ENCODE assay signal across 8 cellular contexts in genomic region chr11:56841210-56841810, GRCh38.
DNase-seq lines count a peak whose midpoint lies in the region; ATAC-seq, FAIRE-seq and TF ChIP-seq lines count a peak whose summit lies in the region.

No MANE protein-coding gene starts in this region.

- H3K4me1 Mint-ChIP-seq in stimulated activated memory B cell treated with anti-CD40 and anti-IgM and Interleukin-4, amounts not matched to agents 10 μg/mL and 1 μg/mL and 100 μg/mL, for 72 hours = no peaks in the 10 kb centered on the region

- H3K27ac ChIP-seq in coronary artery = no peak overlapping the region
- no peak overlapping the region for H3K27ac ChIP-seq in HepG2 (ENCODE audit: extremely low read length, insufficient read depth, low read length)
- no peak overlapping the region for H3K27ac ChIP-seq in upper lobe of left lung

- no peaks in the 10 kb centered on the region for H4K20me1 ChIP-seq in HepG2 (ENCODE audit: insufficient read depth, low read length)

- no peak overlapping the region for H3K27ac Mint-ChIP-seq in stimulated activated memory B cell treated with anti-CD40 and anti-IgM and Interleukin-4, amounts not matched to agents 10 μg/mL and 1 μg/mL and 100 μg/mL, for 72 hours

- no peaks in the 10 kb centered on the region for H3K36me3 Mint-ChIP-seq in stimulated activated memory B cell treated with anti-CD40 and anti-IgM and Interleukin-4, amounts not matched to agents 10 μg/mL and 1 μg/mL and 100 μg/mL, for 72 hours

- H3K79me2 ChIP-seq in HepG2 (ENCODE audit: insufficient read depth, low read length) = no peaks in the 10 kb centered on the region

- FAIRE-seq in GM18507 (lab: Jason Lieb, UNC) = peak; percentile 83
- no peak for FAIRE-seq in RCC 7860 (lab: Jason Lieb, UNC)
- FAIRE-seq in HepG2 (lab: Jason Lieb, UNC) = peak; percentile 79

- H3K27me3 Mint-ChIP-seq in stimulated activated memory B cell treated with anti-CD40 and anti-IgM and Interleukin-4, amounts not matched to agents 10 μg/mL and 1 μg/mL and 100 μg/mL, for 72 hours = no peaks in the 10 kb centered on the region

- CTCF ChIA-PET in HepG2 (lab: Yijun Ruan, JAX; ENCODE audit: low intra/inter-chr PET ratio, low total read pairs) = interaction anchor here (0.7 to 2.8 kb wide), 2 partner anchors 408 to 410 kb away, joined by 3 to 42 read pairs; no protein-coding TSS in a partner anchor

- no peak overlapping the region for H3K4me3 ChIP-seq in coronary artery
- no peak overlapping the region for H3K4me3 ChIP-seq in HepG2 (replicated peaks in 1 of 3; ENCODE audit: insufficient read depth in 1 of 3, low read depth in 2 of 3, low read length in 3 of 3)
- no peak overlapping the region for H3K4me3 ChIP-seq in upper lobe of left lung

- BruUV-seq in HepG2 (replicated peaks; lab: Mats Ljungman, UMichigan) = no TSS peak

- H2AFZ ChIP-seq in HepG2 (ENCODE audit: low read length) = no peak overlapping the region

- no peak overlapping the region for H3K9ac ChIP-seq in HepG2 (ENCODE audit: insufficient read depth, low read depth, low read length)

- no peak for TF ChIP-seq EP300 in Ishikawa (IDR thresholded peaks at IDR 0.05; ENCODE audit: borderline replicate concordance)
- no peak for TF ChIP-seq EP300 in HepG2 (IDR thresholded peaks at IDR 0.05; ENCODE audit: low read depth in 2 of 2, low read length in 2 of 2)
- no peak for TF ChIP-seq EP300 in HepG2 (CRISPR knock-in tag; IDR thresholded peaks at IDR 0.05; ENCODE audit: borderline replicate concordance)
- TF ChIP-seq EP300 in upper lobe of left lung (IDR thresholded peaks at IDR 0.05) = no peak

- H3K9me3 ChIP-seq in HepG2 (ENCODE audit: low read length) = no peaks in the 10 kb centered on the region
- H3K9me3 ChIP-seq in upper lobe of left lung = no peaks in the 10 kb centered on the region

- H3K27me3 ChIP-seq in HepG2 (ENCODE audit: control insufficient read depth in 1 of 2, insufficient read depth in 2 of 2, low read length in 2 of 2) = peaks cover 0 to 7% of the 10 kb centered on the region in 2 experiments; a peak in 1 of 5 replicates
- no peaks in the 10 kb centered on the region for H3K27me3 ChIP-seq in upper lobe of left lung

- no peak overlapping the region for H3K4me2 ChIP-seq in HepG2 (ENCODE audit: low read depth, low read length)

- TF ChIP-seq RAD21 in Ishikawa (IDR thresholded peaks at IDR 0.05; ENCODE audit: low read depth) (peak; percentile 76), HepG2 (CRISPR knock-in tag; IDR thresholded peaks at IDR 0.05) (peak; percentile 48; the same call in 1 of the 2 replicates)

- 4% methylated on average over 8 of the region's 8 CpGs for WGBS in HepG2 (ENCODE audit: low lambda C conversion rate)
- 18 to 21% methylated on average over 8 of the region's 8 CpGs for WGBS in upper lobe of left lung, 2 donors

- in situ Hi-C loops in HepG2 (cut with HindIII; ENCODE audit: extremely low pct_ligation_motif_present, low pct_unique_long_range_greater_than_20kb) = loop anchor here (5.0 to 10.0 kb wide), 3 partner anchors 283 to 513 kb away; no protein-coding TSS in a partner anchor

- no peaks in the 10 kb centered on the region for H3K9me3 Mint-ChIP-seq in stimulated activated memory B cell treated with anti-CD40 and anti-IgM and Interleukin-4, amounts not matched to agents 10 μg/mL and 1 μg/mL and 100 μg/mL, for 72 hours

- TF ChIP-seq CTCF in coronary artery (IDR thresholded peaks at IDR 0.05) (peak; percentile 36), HepG2 (CRISPR knock-in tag; IDR thresholded peaks at IDR 0.05) (peak; percentile 81), upper lobe of left lung (IDR thresholded peaks at IDR 0.05) (peak; percentile 46 to 81 (median 61))

- ATAC-seq in HepG2 (peak; percentile 63), upper lobe of left lung (ENCODE audit: low FRiP score in 2 of 2) (peak in 1 of 2 donors; percentile 78)
- no peak for ATAC-seq in stimulated activated memory B cell treated with anti-CD40 and anti-IgM and Interleukin-4, amounts not matched to agents 10 μg/mL and 1 μg/mL and 100 μg/mL, for 72 hours

- H3K4me1 ChIP-seq in HepG2 (ENCODE audit: insufficient read depth, low read length) (no peaks in the 10 kb centered on the region), upper lobe of left lung (peaks cover 0 to 15% (median 7%) of the 10 kb centered on the region in 4 donors)

- DNase-seq in CD1c-positive myeloid dendritic cell (ENCODE audit: extremely low spot score) (peak; percentile 33), GM18507 (ENCODE audit: extremely low spot score, insufficient read length, low read depth) (peak; percentile 2), RCC 7860 (ENCODE audit: low spot score) (peak; percentile 40), coronary artery (ENCODE audit: low spot score) (no peak), HepG2 (ENCODE audit: low spot score) (peak; percentile 52), upper lobe of left lung (peak in 1 of 2 donors; percentile 28)

- H3K36me3 ChIP-seq in HepG2 (replicated peaks in 1 of 2; ENCODE audit: control insufficient read depth in 1 of 2, insufficient read depth in 2 of 2, low read length in 2 of 2) = no peaks in the 10 kb centered on the region
- H3K36me3 ChIP-seq in upper lobe of left lung = no peaks in the 10 kb centered on the region

- H3K4me3 Mint-ChIP-seq in stimulated activated memory B cell treated with anti-CD40 and anti-IgM and Interleukin-4, amounts not matched to agents 10 μg/mL and 1 μg/mL and 100 μg/mL, for 72 hours = no peak overlapping the region

- intact Hi-C loops in HepG2 (cut with micrococcal nuclease; ENCODE audit: unreplicated experiment) = loop anchor here (1.0 to 2.0 kb wide), 3 partner anchors 275 to 499 kb away; no protein-coding TSS in a partner anchor

- POLR2A ChIA-PET in HepG2 (lab: Yijun Ruan, JAX) = no interaction called here

- TF ChIP-seq POLR2A in HepG2 (IDR thresholded peaks at IDR 0.05; ENCODE audit: insufficient read depth in 1 of 2, low read depth in 2 of 2, low read length in 2 of 2) (no peak), upper lobe of left lung (IDR thresholded peaks at IDR 0.05) (no peak)

TF ChIP-seq in Ishikawa, 13 proteins besides CTCF, POLR2A, EP300 and RAD21 (continues in another document):
- TF ChIP-seq USF1 (IDR thresholded peaks at IDR 0.05) (no peak), CEBPB (IDR thresholded peaks at IDR 0.05) (no peak), TCF12 (IDR thresholded peaks at IDR 0.05; ENCODE audit: low read depth) (no peak), NFIC (IDR thresholded peaks at IDR 0.05) (no peak), EGR1 (IDR thresholded peaks at IDR 0.05) (no peak)
- TF ChIP-seq, protein P1, sequence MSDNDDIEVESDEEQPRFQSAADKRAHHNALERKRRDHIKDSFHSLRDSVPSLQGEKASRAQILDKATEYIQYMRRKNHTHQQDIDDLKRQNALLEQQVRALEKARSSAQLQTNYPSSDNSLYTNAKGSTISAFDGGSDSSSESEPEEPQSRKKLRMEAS (IDR thresholded peaks at IDR 0.05) = no peak

TF ChIP-seq in HepG2, 621 proteins besides CTCF, POLR2A, EP300 and RAD21:
- TF ChIP-seq KLF12 (CRISPR knock-in tag; IDR thresholded peaks at IDR 0.05; ENCODE audit: borderline replicate concordance) (no peak), ZNF12 (CRISPR knock-in tag; IDR thresholded peaks at IDR 0.05) (no peak), NFYC (CRISPR knock-in tag; IDR thresholded peaks at IDR 0.05) (no peak), STAG1 (CRISPR knock-in tag; IDR thresholded peaks at IDR 0.05) (peak; percentile 83), MAFF (IDR thresholded peaks at IDR 0.05; ENCODE audit: low read depth, low read length) (peak; percentile 68), SMC3 (IDR thresholded peaks at IDR 0.05; ENCODE audit: low read length) (peak; percentile 64), MAFK (conservative IDR thresholded peaks at IDR 0.05 in 1 of 2, IDR thresholded peaks at IDR 0.05 in 1 of 2; ENCODE audit: low read length in 2 of 2) (peak; percentile 56 to 65; a peak in 2 of 4 replicates), FOSL2 (CRISPR knock-in tag; IDR thresholded peaks at IDR 0.05) (no peak)
